ENCODE assay signal across 1 cellular context in genomic region chr14:77026930-77027537, GRCh38.
TF ChIP-seq lines count a peak whose summit lies in the region.

No MANE protein-coding gene starts in this region.

TF ChIP-seq in HCT116, 20 proteins besides CTCF, POLR2A, EP300 and RAD21 (continued from another document):
- TF ChIP-seq FOSL1 (IDR thresholded peaks at IDR 0.05; ENCODE audit: low read depth), result no peak
- no peak for TF ChIP-seq CEBPB (IDR thresholded peaks at IDR 0.05; ENCODE audit: low read depth)
- no peak for TF ChIP-seq ZFX (IDR thresholded peaks at IDR 0.05)
- TF ChIP-seq SRF (IDR thresholded peaks at IDR 0.05; ENCODE audit: low read depth), result no peak
